Comparison of ENCODE assay signal across 15 cellular contexts in the genomic region with DNA sequence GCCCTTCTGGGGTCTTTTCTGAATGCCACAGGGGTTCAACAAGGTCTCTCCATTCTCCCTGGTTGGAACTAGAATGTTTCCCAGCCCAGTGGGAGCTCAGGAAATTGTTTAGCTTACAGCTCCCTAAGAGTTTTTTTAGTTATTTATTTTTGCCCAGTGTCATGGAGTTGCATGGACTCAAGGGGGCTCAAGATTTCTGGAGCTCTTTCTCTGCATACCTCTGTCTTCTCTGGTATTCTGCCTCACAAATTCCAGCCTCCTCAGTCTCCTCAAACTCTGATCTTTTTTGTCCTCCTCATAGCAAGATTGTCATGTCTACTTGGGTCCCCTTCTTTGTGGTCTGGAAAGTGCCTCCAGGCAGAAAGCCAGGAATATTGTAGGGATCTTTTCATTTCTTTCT.
"Had no signal": no experiment of that assay in that cellular context is flagged by ENCODE, and none has a peak within 500 bp of the region (broad histone marks: within the 10 kb centered on the region; RNA-seq: fewer than 3 reads in every experiment).

No MANE protein-coding gene starts in this region.

- H3K36me3 ChIP-seq: colonic mucosa, left lung, transverse colon had no signal

- DNase-seq: activated CD4-positive, alpha-beta T cell treated with anti-CD3 and anti-CD28 coated beads for 1 hour; activated CD4-positive, alpha-beta T cell treated with anti-CD3 and anti-CD28 coated beads, Interleukin-2, amount 50 U/mL, for 4 hours; activated naive CD4-positive, alpha-beta T cell treated with anti-CD3 and anti-CD28 coated beads, Interleukin-2, amount 50 U/mL, for 16 hours; caudate nucleus; colonic mucosa; left lung; natural killer cell; occipital lobe; right cardiac atrium; stimulated activated CD4-positive, alpha-beta T cell treated with anti-CD3 and anti-CD28 coated beads, Interleukin-4, amount 100 ng/mL, for 24 hours; stimulated activated naive CD4-positive, alpha-beta T cell; transverse colon had no signal

- H3K4me3 ChIP-seq: colonic mucosa, left lung, skin epidermis, transverse colon had no signal

- H3K4me1 ChIP-seq: colonic mucosa, left lung had no signal

- ATAC-seq: esophagus mucosa, left lung, natural killer cell, right cardiac atrium had no signal

- H3K27ac Mint-ChIP-seq: natural killer cell, progenitor cell of endocrine pancreas had no signal

- H3K4me3 Mint-ChIP-seq: natural killer cell had no signal

- H3K9me3 ChIP-seq: colonic mucosa, left lung, transverse colon had no signal

- H3K9me3 Mint-ChIP-seq: natural killer cell had no signal

- H3K36me3 Mint-ChIP-seq: natural killer cell had no signal

- H3K27me3 ChIP-seq: colonic mucosa, left lung, transverse colon had no signal

- H3K27ac ChIP-seq: colonic mucosa, left lung, skin epidermis, transverse colon had no signal
